In genomic region chr11:63938481-63939350, GRCh38 we compare ENCODE assay signal across 1 cellular context.
TF ChIP-seq lines count a peak whose summit lies in the region.

Gene NAA40, plus strand, starts transcription at chr11:63939002. Its CDS starts 95 bp downstream, at chr11:63939097.

TF ChIP-seq in HepG2, 621 proteins besides CTCF, POLR2A, EP300 and RAD21 (continued from another document and continues in another):
- peak; percentile 30; the same call in 1 of the 2 replicates for TF ChIP-seq ZNF609 (CRISPR knock-in tag; IDR thresholded peaks at IDR 0.05; ENCODE audit: borderline replicate concordance)
- TF ChIP-seq ARNTL (CRISPR knock-in tag; IDR thresholded peaks at IDR 0.05) = no peak; the same call in 1 of the 2 replicates
- TF ChIP-seq NFYC (CRISPR knock-in tag; IDR thresholded peaks at IDR 0.05) = peak; percentile 64
- peak; percentile 67 for TF ChIP-seq SP5 (CRISPR knock-in tag; IDR thresholded peaks at IDR 0.05; ENCODE audit: borderline replicate concordance, low read depth)
- 0 out of 2 replicates have a peak, but pooled peaks have one; percentile 38 for TF ChIP-seq RFXANK (CRISPR knock-in tag; IDR thresholded peaks at IDR 0.05)
- TF ChIP-seq HMG20A (CRISPR knock-in tag; IDR thresholded peaks at IDR 0.05; ENCODE audit: borderline replicate concordance) = no peak
- TF ChIP-seq ZNF253 (CRISPR knock-in tag; IDR thresholded peaks at IDR 0.05; ENCODE audit: borderline replicate concordance) = no peak
- no peak; the same call in 1 of the 2 replicates for TF ChIP-seq PAXIP1 (CRISPR knock-in tag; conservative IDR thresholded peaks at IDR 0.05)
- peak; percentile 92 for TF ChIP-seq ZFY (CRISPR knock-in tag; IDR thresholded peaks at IDR 0.05)
- peak; percentile 61 for TF ChIP-seq RBFOX2 (IDR thresholded peaks at IDR 0.05; ENCODE audit: low read depth, low read length)
- TF ChIP-seq HNF4A (CRISPR knock-in tag; IDR thresholded peaks at IDR 0.05) = no peak
- 0 out of 2 replicates have a peak, but pooled peaks have one; percentile 34 for TF ChIP-seq FOXC1 (CRISPR knock-in tag; IDR thresholded peaks at IDR 0.05; ENCODE audit: borderline replicate concordance)
- TF ChIP-seq ZNF414 (CRISPR knock-in tag; IDR thresholded peaks at IDR 0.05) = no peak
- no peak for TF ChIP-seq ZNF20 (CRISPR knock-in tag; IDR thresholded peaks at IDR 0.05)
- peak; percentile 75 for TF ChIP-seq USF2 (IDR thresholded peaks at IDR 0.05; ENCODE audit: low read depth, low read length)
- TF ChIP-seq USF2 (CRISPR knock-in tag; IDR thresholded peaks at IDR 0.05; ENCODE audit: borderline replicate concordance) = peak; percentile 45; the same call in 1 of the 2 replicates
- TF ChIP-seq GMEB2 (CRISPR knock-in tag; IDR thresholded peaks at IDR 0.05; ENCODE audit: low read depth) = peak; percentile 56
- peak; percentile 34; the same call in 1 of the 2 replicates for TF ChIP-seq TAF1 (CRISPR knock-in tag; IDR thresholded peaks at IDR 0.05)
- no peak for TF ChIP-seq SOX6 (IDR thresholded peaks at IDR 0.05)
- TF ChIP-seq SOX6 (CRISPR knock-in tag; IDR thresholded peaks at IDR 0.05) = 0 out of 2 replicates have a peak, but pooled peaks have one; percentile 10
- no peak for TF ChIP-seq DNMT1 (CRISPR knock-in tag; IDR thresholded peaks at IDR 0.05)
- no peak for TF ChIP-seq ARHGAP35 (CRISPR knock-in tag; IDR thresholded peaks at IDR 0.05; ENCODE audit: borderline replicate concordance)
- peak; percentile 72 for TF ChIP-seq TBX2 (CRISPR knock-in tag; IDR thresholded peaks at IDR 0.05; ENCODE audit: borderline replicate concordance)
- TF ChIP-seq RARA (CRISPR knock-in tag; IDR thresholded peaks at IDR 0.05) = 0 out of 2 replicates have a peak, but pooled peaks have one; percentile 20
- TF ChIP-seq ESRRA (CRISPR knock-in tag; IDR thresholded peaks at IDR 0.05; ENCODE audit: low read depth) = no peak
- TF ChIP-seq AGO1 (IDR thresholded peaks at IDR 0.05; ENCODE audit: low read depth, low read length, poor library complexity, severe bottlenecking) = no peak
- no peak for TF ChIP-seq NONO (IDR thresholded peaks at IDR 0.05)
- peak; percentile 65 for TF ChIP-seq NONO (CRISPR knock-in tag; conservative IDR thresholded peaks at IDR 0.05)
- no peak for TF ChIP-seq ZNF557 (CRISPR knock-in tag; IDR thresholded peaks at IDR 0.05)
- no peak for TF ChIP-seq SMC3 (IDR thresholded peaks at IDR 0.05; ENCODE audit: low read length)
- TF ChIP-seq RFX1 (IDR thresholded peaks at IDR 0.05) = peak; percentile 96
- peak; percentile 76 for TF ChIP-seq TFDP2 (CRISPR knock-in tag; IDR thresholded peaks at IDR 0.05)
- TF ChIP-seq ATF5 (CRISPR knock-in tag; IDR thresholded peaks at IDR 0.05; ENCODE audit: low read depth) = no peak
- peak; percentile 28; the same call in 1 of the 2 replicates for TF ChIP-seq ZBTB10 (CRISPR knock-in tag; IDR thresholded peaks at IDR 0.05; ENCODE audit: borderline replicate concordance)
- no peak for TF ChIP-seq ZNF784 (CRISPR knock-in tag; IDR thresholded peaks at IDR 0.05; ENCODE audit: borderline replicate concordance)
- TF ChIP-seq ZMAT5 (CRISPR knock-in tag; IDR thresholded peaks at IDR 0.05; ENCODE audit: borderline replicate concordance, low read depth) = no peak
- peak; percentile 48; the same call in 1 of the 2 replicates for TF ChIP-seq DMAP1 (CRISPR knock-in tag; IDR thresholded peaks at IDR 0.05)
- no peak for TF ChIP-seq SNAPC2 (CRISPR knock-in tag; IDR thresholded peaks at IDR 0.05)
- peak; percentile 14; the same call in 1 of the 2 replicates for TF ChIP-seq SOX5 (CRISPR knock-in tag; IDR thresholded peaks at IDR 0.05; ENCODE audit: borderline replicate concordance)
- 0 out of 2 replicates have a peak, but pooled peaks have one; percentile 36 for TF ChIP-seq ELF3 (CRISPR knock-in tag; IDR thresholded peaks at IDR 0.05)
- peak; percentile 87; the same call in 1 of the 2 replicates for TF ChIP-seq PCBP1 (IDR thresholded peaks at IDR 0.05; ENCODE audit: borderline replicate concordance, low read depth, low read length)
- TF ChIP-seq NFATC3 (CRISPR knock-in tag; IDR thresholded peaks at IDR 0.05) = no peak
- no peak for TF ChIP-seq ZNF317 (CRISPR knock-in tag; IDR thresholded peaks at IDR 0.05)
- no peak; the same call in 1 of the 2 replicates for TF ChIP-seq HOXA5 (CRISPR knock-in tag; IDR thresholded peaks at IDR 0.05)
- no peak for TF ChIP-seq ZNF329 (CRISPR knock-in tag; IDR thresholded peaks at IDR 0.05; ENCODE audit: low read depth)
